Comparison of ENCODE assay signal across 21 cellular contexts in genomic region chr12:23028158-23028802, GRCh38.
DNase-seq lines count a peak whose midpoint lies in the region; ATAC-seq, FAIRE-seq and TF ChIP-seq lines count a peak whose summit lies in the region.
"Had no signal": no experiment of that assay in that cellular context is flagged by ENCODE, and none has a peak within 500 bp of the region (broad histone marks: within the 10 kb centered on the region; RNA-seq: fewer than 3 reads in every experiment).

No MANE protein-coding gene starts in this region.

- no peaks in the 10 kb centered on the region for H3K4me1 ChIP-seq in small intestine (ENCODE audit: control insufficient read depth in 2 of 2, insufficient read depth in 1 of 2, low read depth in 1 of 2, low read length in 1 of 2)
- H3K4me1 ChIP-seq: BLaER1, HAP-1, SJSA1 had no signal

- no peaks in the 10 kb centered on the region for H3K36me3 ChIP-seq in small intestine (ENCODE audit: control insufficient read depth in 2 of 2, insufficient read depth in 2 of 2, low read length in 2 of 2)
- H3K36me3 ChIP-seq: BLaER1, HAP-1, SJSA1 had no signal

- ATAC-seq in GM21576 (IDR thresholded peaks at IDR 0.05; ENCODE audit: unreplicated experiment) (no peak), GM21360 (IDR thresholded peaks at IDR 0.05; ENCODE audit: unreplicated experiment) (no peak)

- no peak overlapping the region for H3K27ac ChIP-seq in small intestine (ENCODE audit: low read depth in 1 of 2, low read length in 1 of 2)
- H3K27ac ChIP-seq: BLaER1, SJSA1 had no signal

- H3K4me3 ChIP-seq in choroid plexus epithelial cell (ENCODE audit: low read depth, low read length): no peak overlapping the region
- no peak overlapping the region for H3K4me3 ChIP-seq in small intestine (ENCODE audit: low read depth in 1 of 2, low read length in 2 of 2)
- H3K4me3 ChIP-seq: BLaER1, HAP-1, SJSA1 had no signal

- no peak for FAIRE-seq in small intestine (lab: Jason Lieb, UNC)
- FAIRE-seq: D721Med, GM12891 had no signal

- no peaks in the 10 kb centered on the region for H3K9me3 ChIP-seq in small intestine (ENCODE audit: control insufficient read depth, low read depth)
- H3K9me3 ChIP-seq: BLaER1, HAP-1, SJSA1 had no signal

- no peak for TF ChIP-seq CTCF in choroid plexus epithelial cell (conservative IDR thresholded peaks at IDR 0.05; ENCODE audit: low read depth, low read length)

- DNase-seq in EL (peak; percentile 3), HT1080 (ENCODE audit: low read depth) (peak; percentile 2), choroid plexus epithelial cell (ENCODE audit: low read depth) (peak; percentile 1), iris pigment epithelial cell (ENCODE audit: low read depth) (peak; percentile 13), mesenteric fat pad (ENCODE audit: low spot score) (no peak), small intestine (no peak)
- DNase-seq: CD8-positive, alpha-beta memory T cell; DMS79 treated with DMSO at 0.1 percent for 48 hours; GF-D8; NCI-H187; NCI-H345; NCI-H526; NK-92 treated with Interleukin-12 subunit alpha and Interleukin-12 subunit beta, amount 100 ng/mL, for 24 hours; OCI-M1 had no signal

- H3K27me3 ChIP-seq in small intestine (ENCODE audit: control insufficient read depth in 2 of 2, insufficient read depth in 2 of 2, low read length in 2 of 2): peaks cover 0 to 2% of the 10 kb centered on the region in 2 donors
- H3K27me3 ChIP-seq: BLaER1, SJSA1 had no signal

- WGBS in small intestine, 3 donors: 52 to 63% (median 60%) methylated on average over 4 of the region's 4 CpGs

Comparison
In these comparisons a context has a peak if more than half of its experiments do, and no peak if none do; other contexts are left out.
1. DNase-seq: peak in EL (single experiment), HT1080 (single experiment), choroid plexus epithelial cell (single experiment) and iris pigment epithelial cell (single experiment); none in mesenteric fat pad (single experiment) and small intestine (single experiment).